ENCODE assay signal across 8 cellular contexts in the genomic region with DNA sequence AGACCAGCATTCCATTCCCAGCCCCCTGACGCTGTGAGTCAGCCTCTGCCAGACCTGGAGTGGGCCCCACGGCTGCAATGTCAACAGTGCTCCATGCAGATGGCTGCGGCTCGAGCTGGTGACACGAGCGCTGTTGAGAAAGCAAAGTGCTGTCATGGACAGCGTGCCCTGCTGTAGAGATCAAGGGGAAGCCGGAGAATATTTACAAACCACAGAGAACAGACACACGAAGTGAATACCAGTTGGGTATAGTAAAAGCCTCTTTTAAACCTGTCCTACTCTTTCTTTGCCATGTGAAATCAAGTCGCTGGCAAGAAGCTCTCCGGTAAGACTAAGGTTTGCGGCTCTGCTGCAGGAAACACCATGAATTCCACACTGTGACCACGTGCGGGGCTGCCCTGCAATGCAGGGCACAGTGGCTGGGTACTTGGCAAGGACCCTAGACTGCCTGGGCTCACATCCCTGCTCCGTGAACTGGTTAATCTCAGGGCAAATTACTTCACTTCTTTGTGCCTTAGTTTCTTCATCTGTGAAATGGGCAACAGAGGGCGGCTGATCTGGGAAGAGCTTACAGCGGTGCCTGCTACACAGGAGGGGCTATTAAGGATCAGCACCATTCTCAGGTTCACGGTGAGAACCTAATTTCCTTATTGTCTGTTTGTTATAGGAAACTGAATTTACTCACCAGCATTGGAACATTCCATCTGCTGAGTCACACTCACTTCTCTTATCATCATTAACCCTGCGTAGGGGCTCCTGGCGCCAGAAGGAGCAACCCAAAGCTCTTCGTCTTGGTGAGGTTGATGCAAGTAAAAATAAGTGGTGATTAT. TPM values are rescaled to one million over a fixed set of nuclear protein-coding genes. Genes with fewer than 3 reads are reported as not detected.
DNase-seq lines count a peak whose midpoint lies in the region; ATAC-seq and TF ChIP-seq lines count a peak whose summit lies in the region.

No MANE protein-coding gene starts in this region.

- peak overlapping the region; percentile 78 for H2AK9ac ChIP-seq in IMR-90 (replicated peaks; ENCODE audit: low read depth, low read length, poor library complexity)

- peaks cover 0 to 3% of the 10 kb centered on the region in 2 experiments; a peak in 1 of 4 replicates for H3K79me1 ChIP-seq in IMR-90 (ENCODE audit: low read depth in 1 of 2, low read length in 2 of 2)

- CTCF ChIA-PET in IMR-90 (lab: Yijun Ruan, JAX), result interaction anchor here (0.5 to 1.1 kb wide), 2 partner anchors 59 to 137 kb away, joined by 4 read pairs; no protein-coding TSS in a partner anchor

- H2BK20ac ChIP-seq in IMR-90 (ENCODE audit: low read depth, low read length), result peak overlapping the region; percentile 90

- no peak for TF ChIP-seq RAD21 in IMR-90 (IDR thresholded peaks at IDR 0.05; ENCODE audit: low read length)

- in situ Hi-C loops in IMR-90 (cut with MboI; ENCODE audit: low sequenced_read_pairs), result loop anchor here (5.0 kb wide), 1 partner anchor 138 kb away; no protein-coding TSS in a partner anchor

- H3K56ac ChIP-seq in IMR-90 (ENCODE audit: extremely low read depth, insufficient read depth, low read length), result peak overlapping the region; percentile 63

- H2AFZ ChIP-seq in IMR-90 (replicated peaks; ENCODE audit: low read length, poor library complexity), result peak overlapping the region; percentile 81

- dilution Hi-C loops in IMR-90 (cut with HindIII; ENCODE audit: low sequenced_read_pairs, unreplicated experiment), result no loop called here

- no TSS peak for BruUV-seq in IMR-90 (replicated peaks; lab: Mats Ljungman, UMichigan)

- H3K27ac ChIP-seq in IMR-90 (ENCODE audit: insufficient read depth, low read length), result peak overlapping the region; percentile 52
- H3K27ac ChIP-seq in adrenal gland, result no peak overlapping the region
- peak overlapping the region in 1 of 2 donors; percentile 58 for H3K27ac ChIP-seq in left lung

- H2BK5ac ChIP-seq in IMR-90 (ENCODE audit: low read depth, low read length, poor library complexity, severe bottlenecking), result peak overlapping the region; percentile 85

- peak overlapping the region; percentile 59 for H3K23ac ChIP-seq in IMR-90 (ENCODE audit: low read depth, low read length)

- no peaks in the 10 kb centered on the region for H3K9me3 ChIP-seq in IMR-90 (ENCODE audit: control insufficient read depth, insufficient read depth, low read length)
- no peaks in the 10 kb centered on the region for H3K9me3 ChIP-seq in adrenal gland (replicated peaks in 1 of 3)
- no peaks in the 10 kb centered on the region for H3K9me3 ChIP-seq in left lung

- H3K9ac ChIP-seq in IMR-90 (ENCODE audit: low read depth, low read length), result no peak overlapping the region

- H3K18ac ChIP-seq in IMR-90 (ENCODE audit: low read depth, low read length), result peak overlapping the region; percentile 19; the same call in 1 of the 2 replicates

- peak overlapping the region; percentile 46 to 80 for H4K8ac ChIP-seq in IMR-90 (ENCODE audit: low read depth in 2 of 2, low read length in 2 of 2)

- H2AK5ac ChIP-seq in IMR-90 (ENCODE audit: low read depth, low read length), result peak overlapping the region; percentile 89

- WGBS in IMR-90 (ENCODE audit: extremely low coverage in 2 of 2, insufficient read length in 1 of 2), 2 experiments, result 13% methylated on average over 9 of the region's 21 CpGs; no CpG with 5 or more reads in 1 of the 2 experiments
- 32 to 41% (median 36%) methylated on average over 18 to 21 of the region's 21 CpGs for WGBS in adrenal gland, 4 donors

- ATAC-seq in IMR-90 (ENCODE audit: low read depth) (peak; percentile 78), left lung (peak; percentile 85), HG03342 (IDR thresholded peaks at IDR 0.05; ENCODE audit: unreplicated experiment) (no peak), HG03039 (IDR thresholded peaks at IDR 0.05; ENCODE audit: unreplicated experiment) (no peak)

- no peak overlapping the region for H3K4me3 ChIP-seq in AG10803 (ENCODE audit: low read length)
- no peak overlapping the region for H3K4me3 ChIP-seq in IMR-90 (ENCODE audit: insufficient read depth, low read depth, low read length)
- H3K4me3 ChIP-seq in adrenal gland, result no peak overlapping the region
- H3K4me3 ChIP-seq in left lung, result no peak overlapping the region

- no peak for TF ChIP-seq CTCF in AG10803 (conservative IDR thresholded peaks at IDR 0.05; ENCODE audit: low read length)
- TF ChIP-seq CTCF in IMR-90 (conservative IDR thresholded peaks at IDR 0.05; ENCODE audit: low read depth, low read length), result no peak
- TF ChIP-seq CTCF in adrenal gland (IDR thresholded peaks at IDR 0.05), result no peak
- TF ChIP-seq CTCF in left lung (IDR thresholded peaks at IDR 0.05), result no peak

- H3K36me3 ChIP-seq in IMR-90 (ENCODE audit: control insufficient read depth, insufficient read depth, low read length) (no peaks in the 10 kb centered on the region), adrenal gland (replicated peaks in 1 of 2) (no peaks in the 10 kb centered on the region), left lung (no peaks in the 10 kb centered on the region)

- POLR2A ChIA-PET in IMR-90 (lab: Charles Lee; ENCODE audit: unreplicated experiment), result no interaction called here

- TF ChIP-seq POLR2A in IMR-90 (IDR thresholded peaks at IDR 0.05; ENCODE audit: low read depth, low read length) (no peak; the same call in 1 of the 2 replicates), adrenal gland (IDR thresholded peaks at IDR 0.05) (no peak)

- H3K4me1 ChIP-seq in IMR-90 (ENCODE audit: control insufficient read depth, insufficient read depth, low read length), result peaks cover 17% of the 10 kb centered on the region
- H3K4me1 ChIP-seq in adrenal gland (replicated peaks in 1 of 2), result peaks cover 0 to 9% of the 10 kb centered on the region in 2 donors
- H3K4me1 ChIP-seq in left lung, result peaks cover 0 to 5% of the 10 kb centered on the region in 2 donors

- H3K4me2 ChIP-seq in IMR-90 (ENCODE audit: low read depth, low read length), result peak overlapping the region; percentile 56

- intact Hi-C loops in IMR-90 (cut with micrococcal nuclease), result loop anchor here (1.0 to 5.0 kb wide), 2 partner anchors 23 to 378 kb away; no protein-coding TSS in a partner anchor
- intact Hi-C loops in adrenal gland (cut with DNase I), result loop anchor here (2.0 to 5.0 kb wide), 4 partner anchors 138 to 193 kb away; no protein-coding TSS in a partner anchor
- intact Hi-C loops in left lung (cut with DNase I), result loop anchor here in 1 of 2 donors (10.0 kb wide), 1 partner anchor 140 kb away; no protein-coding TSS in a partner anchor

- peak overlapping the region; percentile 89 for H2BK120ac ChIP-seq in IMR-90 (ENCODE audit: low read depth, low read length)

- H3K27me3 ChIP-seq in IMR-90 (ENCODE audit: control insufficient read depth, insufficient read depth, low read length) (peaks cover 4% of the 10 kb centered on the region; the same call in 1 of the 2 replicates), adrenal gland (no peaks in the 10 kb centered on the region), left lung (peaks cover 0 to 18% of the 10 kb centered on the region in 2 donors)

- H3K4ac ChIP-seq in IMR-90 (ENCODE audit: low read depth, low read length), result peak overlapping the region; percentile 90

- H2BK15ac ChIP-seq in IMR-90 (ENCODE audit: low read depth, low read length), result peak overlapping the region; percentile 63; the same call in 2 of the 3 replicates

- peak overlapping the region; percentile 80 for H3K14ac ChIP-seq in IMR-90 (replicated peaks; ENCODE audit: low read depth, low read length)

- peak overlapping the region; percentile 91 for H4K91ac ChIP-seq in IMR-90 (ENCODE audit: insufficient read depth, low read depth, low read length)

- DNase-seq in AG10803 (ENCODE audit: low read depth) (peak; percentile 76), IMR-90 (peak; percentile 89), adrenal gland (peak in 5 of 7 donors; percentile 43 to 62 (median 51)), left lung (peak; percentile 75 to 86), NCI-H526 (lab: John Stamatoyannopoulos, UW) (no peak), Ammon's horn (ENCODE audit: low spot score) (no peak)

- H4K20me1 ChIP-seq in IMR-90 (ENCODE audit: insufficient read depth, low read length), result no peaks in the 10 kb centered on the region

- peaks cover 14% of the 10 kb centered on the region for H3K9me1 ChIP-seq in IMR-90 (ENCODE audit: insufficient read depth, low read length)

- peak overlapping the region; percentile 11; the same call in 1 of the 2 replicates for H4K5ac ChIP-seq in IMR-90 (ENCODE audit: low read depth, low read length)

TF ChIP-seq in IMR-90, 13 proteins besides CTCF, POLR2A, EP300 and RAD21 (continues in another document):
- TF ChIP-seq MAZ (IDR thresholded peaks at IDR 0.05; ENCODE audit: borderline replicate concordance, low read depth, low read length), result peak; percentile 31; the same call in 1 of the 2 replicates
- TF ChIP-seq, protein P1, sequence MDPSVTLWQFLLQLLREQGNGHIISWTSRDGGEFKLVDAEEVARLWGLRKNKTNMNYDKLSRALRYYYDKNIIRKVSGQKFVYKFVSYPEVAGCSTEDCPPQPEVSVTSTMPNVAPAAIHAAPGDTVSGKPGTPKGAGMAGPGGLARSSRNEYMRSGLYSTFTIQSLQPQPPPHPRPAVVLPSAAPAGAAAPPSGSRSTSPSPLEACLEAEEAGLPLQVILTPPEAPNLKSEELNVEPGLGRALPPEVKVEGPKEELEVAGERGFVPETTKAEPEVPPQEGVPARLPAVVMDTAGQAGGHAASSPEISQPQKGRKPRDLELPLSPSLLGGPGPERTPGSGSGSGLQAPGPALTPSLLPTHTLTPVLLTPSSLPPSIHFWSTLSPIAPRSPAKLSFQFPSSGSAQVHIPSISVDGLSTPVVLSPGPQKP (IDR thresholded peaks at IDR 0.05; ENCODE audit: borderline replicate concordance, low read depth, low read length), result no peak
- peak; percentile 91 for TF ChIP-seq FOS (IDR thresholded peaks at IDR 0.05; ENCODE audit: low read depth, low read length)
- peak; percentile 92 for TF ChIP-seq MXI1 (IDR thresholded peaks at IDR 0.05; ENCODE audit: borderline replicate concordance, low read depth, low read length)
- no peak for TF ChIP-seq RFX5 (IDR thresholded peaks at IDR 0.05; ENCODE audit: low read depth, low read length)
- TF ChIP-seq BHLHE40 (IDR thresholded peaks at IDR 0.05; ENCODE audit: low read depth, low read length), result peak; percentile 84

RNA-seq across cellular contexts. Expression of a gene that starts 27.8 kb away (rescaled TPM):
- 0.72 and 0.83 TPM in 2 replicates for total RNA-seq in IMR-90 (2012; rRNA removed)
- polyA plus RNA-seq in IMR-90 (2012; rRNA removed), result 5.0 and 6.3 TPM in 2 replicates
- polyA plus RNA-seq in IMR-90 (2012; cell fraction: cytosol; rRNA removed), result 2.2 and 4.8 TPM in 2 replicates
- polyA plus RNA-seq in IMR-90 (2012; cell fraction: nucleus; rRNA removed; ENCODE audit: low replicate concordance), result 13.5 and 26.9 TPM in 2 replicates
- total RNA-seq in adrenal gland, result 1 to 10 TPM in 1 of 8 donors, under 1 TPM in 5, not detected in 2; 0.04 to 2.3 (median 0.23) TPM
- polyA plus RNA-seq in adrenal gland, result 1 to 10 TPM in 1 of 3 donors, under 1 TPM in 2; 0.30 to 3.3 (median 0.77) TPM
- 1 to 10 TPM; 4.2 to 4.9 TPM for total RNA-seq in left lung

RNA-seq across cellular contexts. Expression of a gene that starts 31.1 kb away (rescaled TPM):
- total RNA-seq in IMR-90 (2012; rRNA removed) (not detected in 2 replicates), adrenal gland (10 to 100 TPM; 16.2 to 27.6 (median 22.7) TPM), left lung (10 to 100 TPM; 24.4 to 46.4 TPM)
- polyA plus RNA-seq in IMR-90 (2012; rRNA removed) (0.15 and 0.24 TPM in 2 replicates), adrenal gland (10 to 100 TPM in 1 of 3 donors, 1 to 10 TPM in 2; 4.3 to 11.5 (median 7.8) TPM)
- polyA plus RNA-seq in IMR-90 (2012; cell fraction: cytosol; rRNA removed), result 0.08 and 0.34 TPM in 2 replicates
- 0.91 and 1.7 TPM in 2 replicates for polyA plus RNA-seq in IMR-90 (2012; cell fraction: nucleus; rRNA removed; ENCODE audit: low replicate concordance)

Comparison
In these comparisons a context has a peak if more than half of its experiments do, and no peak if none do; other contexts are left out.
1. DNase-seq: peak in AG10803 (single experiment), IMR-90 (single experiment), adrenal gland (5 of 7) and left lung (2 of 2); none in NCI-H526 (0 of 2) and Ammon's horn (single experiment).
2. ATAC-seq: peak in IMR-90 (single experiment) and left lung (single experiment); none in HG03342 (single experiment) and HG03039 (single experiment).
3. RNA of a gene that starts 31.1 kb away (total RNA-seq): 24.4 to 46.4 TPM in left lung and 16.2 to 27.6 TPM in adrenal gland; not detected in IMR-90; every median in the first group is over 10 times any median in the second.